In genomic region chr15:68364660-68365035, GRCh38 we compare ENCODE assay signal across 21 cellular contexts.
DNase-seq lines count a peak whose midpoint lies in the region; ATAC-seq and TF ChIP-seq lines count a peak whose summit lies in the region.
"Had no signal": no experiment of that assay in that cellular context is flagged by ENCODE, and none has a peak within 500 bp of the region (broad histone marks: within the 10 kb centered on the region; RNA-seq: fewer than 3 reads in every experiment).

No MANE protein-coding gene starts in this region.

- H3K36me3 ChIP-seq in breast epithelium (no peaks in the 10 kb centered on the region), mammary epithelial cell (ENCODE audit: insufficient read depth, low read length) (no peaks in the 10 kb centered on the region), gastrocnemius medialis (no peaks in the 10 kb centered on the region), aorta (ENCODE audit: control insufficient read depth in 1 of 2, insufficient read depth in 2 of 2, low read length in 1 of 2) (no peaks in the 10 kb centered on the region), A673 (ENCODE audit: insufficient read depth, low read length, poor library complexity, severe bottlenecking) (no peaks in the 10 kb centered on the region)
- H3K36me3 ChIP-seq: WERI-Rb-1 had no signal

- 54% methylated on average over 8 of the region's 11 CpGs for WGBS in mammary epithelial cell (ENCODE audit: low coverage, missing lambda C conversion rate)
- 71 to 73% methylated on average over 11 of the region's 11 CpGs for WGBS in aorta, 2 donors

- in situ Hi-C loops in mammary epithelial cell (cut with MboI; ENCODE audit: low sequenced_read_pairs in 2 of 2) (no loop called here), gastrocnemius medialis (cut with MboI; ENCODE audit: low sequenced_read_pairs in 4 of 4) (no loop called here)

- no peak overlapping the region for H2AFZ ChIP-seq in mammary epithelial cell (ENCODE audit: low read depth, low read length)

- CTCF ChIA-PET in mammary epithelial cell (lab: Charles Lee; ENCODE audit: low non-redundant PET), result no interaction called here
- CTCF ChIA-PET in A673 (lab: Charles Lee), result interaction anchor here (0.6 to 0.8 kb wide), 2 partner anchors 58 to 141 kb away, joined by 3 to 4 read pairs; no protein-coding TSS in a partner anchor

- no peak for DNase-seq in breast epithelium (ENCODE audit: low spot score in 2 of 2)
- DNase-seq in mammary epithelial cell, result no peak
- DNase-seq in left ventricle myocardium superior, result no peak
- DNase-seq in gastrocnemius medialis, result no peak
- no peak for DNase-seq in aorta
- no peak for DNase-seq in sciatic nerve (ENCODE audit: low spot score)
- DNase-seq in A673 (ENCODE audit: low spot score), result no peak
- no peak for DNase-seq in HK-2 (ENCODE audit: unreplicated experiment)
- DNase-seq: activated CD8-positive, alpha-beta memory T cell treated with anti-CD3 and anti-CD28 coated beads for 24 hours; effector memory CD8-positive, alpha-beta T cell; GF-D8; Karpas-422; mesendoderm; NCI-H1105 treated with DMSO at 0.1 percent for 48 hours; NCI-H69; retina; SIG-M5; stimulated activated CD4-positive, alpha-beta T cell treated with anti-CD3 and anti-CD28 coated beads, Interleukin-1b, Interleukin-23, amount 100 ng/mL, for 48 hours; WERI-Rb-1 had no signal

- H3K4me2 ChIP-seq in mammary epithelial cell (ENCODE audit: insufficient read depth, low read depth, low read length), result no peak overlapping the region

- H3K4me1 ChIP-seq in breast epithelium, result peaks cover 0 to 13% of the 10 kb centered on the region in 2 donors
- no peaks in the 10 kb centered on the region for H3K4me1 ChIP-seq in mammary epithelial cell (ENCODE audit: insufficient read depth, low read length)
- H3K4me1 ChIP-seq in gastrocnemius medialis, result peaks cover 44 to 52% of the 10 kb centered on the region in 2 donors
- H3K4me1 ChIP-seq in aorta (ENCODE audit: control insufficient read depth in 1 of 2, insufficient read depth in 2 of 2, low read length in 2 of 2), result peaks cover 0 to 10% of the 10 kb centered on the region in 2 donors
- H3K4me1 ChIP-seq in A673 (ENCODE audit: insufficient read depth, low read length, poor library complexity, severe bottlenecking), result no peaks in the 10 kb centered on the region

- BruUV-seq in mammary epithelial cell (replicated peaks; lab: Mats Ljungman, UMichigan), result no TSS peak
- no TSS peak for BruUV-seq in A673 (replicated peaks; lab: Mats Ljungman, UMichigan)

- H3K27ac ChIP-seq in breast epithelium (peak overlapping the region; percentile 91 to 92), mammary epithelial cell (ENCODE audit: insufficient read depth, low read depth, low read length) (no peak overlapping the region), gastrocnemius medialis (peak overlapping the region; percentile 58 to 67 (median 67)), aorta (ENCODE audit: low read depth in 1 of 2, low read length in 2 of 2) (peak overlapping the region; percentile 93 to 99), A673 (ENCODE audit: low read depth, low read length, poor library complexity, severe bottlenecking) (no peak overlapping the region)
- H3K27ac ChIP-seq: WERI-Rb-1 had no signal

- intact Hi-C loops in breast epithelium (cut with DNase I; ENCODE audit: low total_unique reads) (no loop called here), mammary epithelial cell (cut with micrococcal nuclease) (no loop called here), left ventricle myocardium superior (cut with micrococcal nuclease) (loop anchor here (5.0 kb wide), 1 partner anchor 57 kb away; no protein-coding TSS in a partner anchor), gastrocnemius medialis (cut with DNase I; ENCODE audit: low total_unique reads) (no loop called here), aorta (cut with DNase I) (loop anchor here (5.0 kb wide), 3 partner anchors 57 to 123 kb away; partner anchors contain the start of gene ITGA11 (in 1 of the 2)), sciatic nerve (cut with DNase I) (no loop called here), A673 (cut with micrococcal nuclease; ENCODE audit: unreplicated experiment) (no loop called here)

- POLR2A ChIA-PET in A673 (lab: Charles Lee; ENCODE audit: low non-redundant PET), result no interaction called here

- peak; percentile 19 for ATAC-seq in left ventricle myocardium superior
- ATAC-seq in gastrocnemius medialis, result no peak
- ATAC-seq in aorta (ENCODE audit: low FRiP score), result no peak
- no peak for ATAC-seq in sciatic nerve
- ATAC-seq: effector memory CD8-positive, alpha-beta T cell; GM12878 had no signal

- peak overlapping the region in 1 of 3 donors; percentile 6 for H3K4me3 ChIP-seq in breast epithelium
- H3K4me3 ChIP-seq in mammary epithelial cell (replicated peaks in 1 of 3; ENCODE audit: insufficient read depth in 1 of 3, low read depth in 2 of 3, low read length in 3 of 3), result no peak overlapping the region
- no peak overlapping the region for H3K4me3 ChIP-seq in gastrocnemius medialis
- no peak overlapping the region for H3K4me3 ChIP-seq in aorta (ENCODE audit: low read length in 2 of 2)
- H3K4me3 ChIP-seq in A673 (ENCODE audit: low read depth, low read length, poor library complexity, severe bottlenecking), result no peak overlapping the region
- H3K4me3 ChIP-seq: A549, GM12878 had no signal

- H3K9me3 ChIP-seq in breast epithelium, result no peaks in the 10 kb centered on the region
- H3K9me3 ChIP-seq in mammary epithelial cell (replicated peaks; ENCODE audit: insufficient read depth, low read length), result no peaks in the 10 kb centered on the region
- H3K9me3 ChIP-seq in gastrocnemius medialis, result no peaks in the 10 kb centered on the region
- no peaks in the 10 kb centered on the region for H3K9me3 ChIP-seq in aorta (ENCODE audit: control insufficient read depth, low read length)
- H3K9me3 ChIP-seq in A673 (ENCODE audit: low read depth, low read length, poor library complexity, severe bottlenecking), result no peaks in the 10 kb centered on the region
- H3K9me3 ChIP-seq: A549 had no signal

- no peaks in the 10 kb centered on the region for H4K20me1 ChIP-seq in mammary epithelial cell (ENCODE audit: insufficient read depth, low read length)

- TF ChIP-seq POLR2A in breast epithelium (IDR thresholded peaks at IDR 0.05) (no peak), gastrocnemius medialis (IDR thresholded peaks at IDR 0.05) (no peak)

- H3K9ac ChIP-seq in mammary epithelial cell (ENCODE audit: insufficient read depth, low read length), result no peak overlapping the region

- dilution Hi-C loops in mammary epithelial cell (cut with HindIII; ENCODE audit: low sequenced_read_pairs), result no loop called here

- H3K79me2 ChIP-seq in mammary epithelial cell (ENCODE audit: insufficient read depth, low read length), result no peaks in the 10 kb centered on the region

- H3K27me3 ChIP-seq in breast epithelium (no peaks in the 10 kb centered on the region), mammary epithelial cell (ENCODE audit: insufficient read depth, low read length) (no peaks in the 10 kb centered on the region), gastrocnemius medialis (no peaks in the 10 kb centered on the region), aorta (ENCODE audit: control insufficient read depth in 1 of 2, insufficient read depth in 2 of 2, low read length in 1 of 2) (no peaks in the 10 kb centered on the region), A673 (replicated peaks; ENCODE audit: insufficient read depth, low read depth, low read length, poor library complexity) (no peaks in the 10 kb centered on the region)

- no peak for TF ChIP-seq CTCF in breast epithelium (IDR thresholded peaks at IDR 0.05)
- TF ChIP-seq CTCF in mammary epithelial cell (conservative IDR thresholded peaks at IDR 0.05 in 1 of 2, IDR thresholded peaks at IDR 0.05 in 1 of 2; ENCODE audit: extremely low read depth in 1 of 2, insufficient read depth in 1 of 2, low read depth in 1 of 2, low read length in 2 of 2), result no peak
- no peak for TF ChIP-seq CTCF in gastrocnemius medialis (IDR thresholded peaks at IDR 0.05 in 4 of 5, conservative IDR thresholded peaks at IDR 0.05 in 1 of 5)
- TF ChIP-seq CTCF in A673 (conservative IDR thresholded peaks at IDR 0.05; ENCODE audit: low read depth, low read length), result no peak

Comparison
In these comparisons a context has a peak if more than half of its experiments do, and no peak if none do; other contexts are left out.
1. H3K27ac ChIP-seq: peak in breast epithelium (2 of 2), gastrocnemius medialis (4 of 4) and aorta (2 of 2); none in mammary epithelial cell (single experiment) and A673 (single experiment).
2. intact Hi-C loops: an anchor here in left ventricle myocardium superior (5.0 kb wide) and aorta (5.0 kb wide); none called in breast epithelium, mammary epithelial cell, gastrocnemius medialis, sciatic nerve and A673.